ENCODE assay signal across 9 cellular contexts in the genomic region with DNA sequence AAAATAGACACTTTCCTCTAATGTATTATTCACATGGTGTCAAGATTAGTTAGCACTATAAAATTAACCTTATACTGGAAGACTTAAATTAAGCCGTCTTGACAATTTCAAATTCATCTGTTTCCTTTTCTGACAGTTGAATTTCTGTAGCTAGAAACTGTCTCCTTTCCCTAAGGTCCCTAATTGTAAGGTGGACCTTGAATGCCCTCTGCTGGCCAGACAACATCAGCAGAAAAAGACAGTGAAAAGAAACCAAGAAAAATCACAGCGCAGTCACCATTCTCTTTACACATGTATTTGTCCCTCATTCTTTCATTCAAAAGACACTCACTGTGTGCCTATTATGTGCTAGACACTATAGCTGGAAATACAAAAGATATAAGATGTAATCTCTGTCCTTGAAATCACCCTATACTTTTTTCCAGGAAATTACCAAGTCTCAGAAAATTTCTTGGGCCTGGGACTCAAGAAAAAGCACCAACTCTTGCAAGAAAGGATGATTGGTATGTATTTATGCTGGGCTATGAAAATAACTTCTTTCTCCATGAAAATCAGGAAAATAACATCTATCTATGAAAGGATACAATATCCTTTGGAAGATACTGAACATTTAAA. TPM values are rescaled to one million over a fixed set of nuclear protein-coding genes. Genes with fewer than 3 reads are reported as not detected.
DNase-seq lines count a peak whose midpoint lies in the region; ATAC-seq, FAIRE-seq and TF ChIP-seq lines count a peak whose summit lies in the region.
"Had no signal": no experiment of that assay in that cellular context is flagged by ENCODE, and none has a peak within 500 bp of the region (broad histone marks: within the 10 kb centered on the region; RNA-seq: fewer than 3 reads in every experiment).

No MANE protein-coding gene starts in this region.

- FAIRE-seq in HTR-8/SVneo (lab: Jason Lieb, UNC) (no peak), bronchial epithelial cell (lab: Jason Lieb, UNC) (peak; percentile 47)

- peak; percentile 67 for TF ChIP-seq CTCF in bronchial epithelial cell (IDR thresholded peaks at IDR 0.05; ENCODE audit: insufficient read depth, low read length, severe bottlenecking)

- ATAC-seq in left lobe of liver (peak; percentile 91), HG03025 (IDR thresholded peaks at IDR 0.05; ENCODE audit: low FRiP score, unreplicated experiment) (no peak)

- H3K36me3 ChIP-seq in SJCRH30 (no peaks in the 10 kb centered on the region), bronchial epithelial cell (ENCODE audit: control insufficient read depth, insufficient read depth, low read length) (no peaks in the 10 kb centered on the region)

- H3K27ac ChIP-seq in SJCRH30: no peak overlapping the region

- no peaks in the 10 kb centered on the region for H3K4me1 ChIP-seq in SJCRH30

- H3K9me3 ChIP-seq in SJCRH30 (replicated peaks): no peaks in the 10 kb centered on the region

- DNase-seq in DMS 273 (lab: John Stamatoyannopoulos, UW; ENCODE audit: unreplicated experiment) (peak; percentile 50), GM19240 (ENCODE audit: insufficient read length, low spot score) (peak; percentile 19), HTR-8/SVneo (ENCODE audit: insufficient read length, low spot score) (peak; percentile 41), SJCRH30 (peak; percentile 34 to 68), bronchial epithelial cell (ENCODE audit: low read depth) (peak; percentile 50), left lobe of liver (ENCODE audit: low spot score) (peak; percentile 51)
- peak; percentile 50 for DNase-seq in stimulated activated CD8-positive, alpha-beta memory T cell treated with anti-CD3 and anti-CD28 coated beads, Interleukin-4, amount 100 ng/mL, for 48 hours
- DNase-seq: activated naive CD8-positive, alpha-beta T cell treated with anti-CD3 and anti-CD28 coated beads, Interleukin-2, amount 10 ng/mL, durations not matched to agents 7 days and 5 days had no signal

- H3K4me3 ChIP-seq in SJCRH30 (no peak overlapping the region), bronchial epithelial cell (ENCODE audit: low read depth, low read length) (no peak overlapping the region)

- no peaks in the 10 kb centered on the region for H3K27me3 ChIP-seq in SJCRH30
- no peaks in the 10 kb centered on the region for H3K27me3 ChIP-seq in bronchial epithelial cell (ENCODE audit: control insufficient read depth, insufficient read depth, low read length)

RNA-seq across cellular contexts. Expression of a gene that starts 32.7 kb away (rescaled TPM):
- 0.10 TPM in 1 of 2 replicates, not detected in the other for total RNA-seq in SJCRH30 (2014; rRNA removed; shearing (Covaris generic))
- total RNA-seq in bronchial epithelial cell (not detected in 2 replicates), left lobe of liver (not detected)
- total RNA-seq: activated naive CD8-positive, alpha-beta T cell treated with anti-CD3 and anti-CD28 coated beads, Interleukin-2, amount 10 ng/mL, durations not matched to agents 7 days and 5 days had no signal

RNA-seq across cellular contexts. Expression of a gene that starts 41.0 kb away (rescaled TPM):
- total RNA-seq in SJCRH30 (2014; rRNA removed; shearing (Covaris generic)): 0.23 and 0.26 TPM in 2 replicates
- 0.38 and 0.79 TPM in 2 replicates for total RNA-seq in bronchial epithelial cell
- not detected for total RNA-seq in left lobe of liver
- total RNA-seq: activated naive CD8-positive, alpha-beta T cell treated with anti-CD3 and anti-CD28 coated beads, Interleukin-2, amount 10 ng/mL, durations not matched to agents 7 days and 5 days had no signal
